Comparison of ENCODE assay signal across 8 cellular contexts in the genomic region with DNA sequence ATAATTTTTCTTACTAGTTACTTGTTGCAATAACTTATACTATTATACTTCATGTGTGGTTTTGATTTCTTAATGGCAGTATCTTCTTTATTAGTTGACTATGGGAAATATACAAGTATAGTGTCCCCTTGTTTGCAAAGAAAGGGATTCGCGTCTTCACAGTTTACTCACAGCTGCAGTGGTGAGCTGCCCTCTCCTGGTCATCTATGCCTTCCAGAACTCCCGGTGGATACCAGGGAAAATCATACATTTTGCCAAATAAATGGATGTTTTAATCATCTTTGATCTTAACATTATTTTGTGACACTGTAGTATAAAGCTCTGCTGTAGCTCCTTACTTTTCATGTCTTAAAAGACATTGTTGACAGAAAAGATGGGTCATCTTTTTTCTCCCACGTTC.
DNase-seq lines count a peak whose midpoint lies in the region; ATAC-seq and TF ChIP-seq lines count a peak whose summit lies in the region.

No MANE protein-coding gene starts in this region.

- H3K4me1 ChIP-seq in left ventricle myocardium inferior (no peaks in the 10 kb centered on the region), right cardiac atrium (ENCODE audit: control insufficient read depth, insufficient read depth, low read length) (no peaks in the 10 kb centered on the region), upper lobe of right lung (no peaks in the 10 kb centered on the region), mucosa of descending colon (ENCODE audit: low read depth) (no peaks in the 10 kb centered on the region)

- 72% methylated on average over 4 of the region's 4 CpGs for WGBS in right cardiac atrium

- intact Hi-C loops in left ventricle myocardium inferior (cut with micrococcal nuclease) (loop anchor here (10.0 kb wide), 1 partner anchor 398 kb away; no protein-coding TSS in a partner anchor), right cardiac atrium (cut with DNase I) (loop anchor here in 1 of 4 donors (10.0 kb wide), 1 partner anchor 388 kb away; no protein-coding TSS in a partner anchor), upper lobe of right lung (cut with DNase I) (no loop called here), left colon (cut with DNase I, micrococcal nuclease) (no loop called here), mucosa of descending colon (cut with DNase I, micrococcal nuclease) (no loop called here)

- no peak overlapping the region for H3K4me3 Mint-ChIP-seq in glutamatergic neuron (ENCODE audit: unreplicated experiment)
- H3K4me3 Mint-ChIP-seq in stimulated activated memory B cell treated with anti-CD40 and anti-IgM and Interleukin-4, amounts not matched to agents 10 μg/mL and 1 μg/mL and 100 μg/mL, for 72 hours = no peak overlapping the region

- no peak for ATAC-seq in right cardiac atrium
- ATAC-seq in SK-N-SH treated with all-trans-retinoic acid at 6 μM for 48 hours = peak; percentile 79
- ATAC-seq in upper lobe of right lung = no peak
- ATAC-seq in left colon = no peak
- no peak for ATAC-seq in mucosa of descending colon
- ATAC-seq in stimulated activated memory B cell treated with anti-CD40 and anti-IgM and Interleukin-4, amounts not matched to agents 10 μg/mL and 1 μg/mL and 100 μg/mL, for 72 hours = no peak

- H3K27me3 ChIP-seq in left ventricle myocardium inferior (ENCODE audit: low read depth) = no peaks in the 10 kb centered on the region
- no peaks in the 10 kb centered on the region for H3K27me3 ChIP-seq in right cardiac atrium (ENCODE audit: control insufficient read depth, insufficient read depth)
- no peaks in the 10 kb centered on the region for H3K27me3 ChIP-seq in upper lobe of right lung

- peaks cover 4% of the 10 kb centered on the region for H3K9me3 Mint-ChIP-seq in glutamatergic neuron (ENCODE audit: unreplicated experiment)
- H3K9me3 Mint-ChIP-seq in stimulated activated memory B cell treated with anti-CD40 and anti-IgM and Interleukin-4, amounts not matched to agents 10 μg/mL and 1 μg/mL and 100 μg/mL, for 72 hours = no peaks in the 10 kb centered on the region

- H3K4me3 ChIP-seq in left ventricle myocardium inferior = no peak overlapping the region
- H3K4me3 ChIP-seq in right cardiac atrium (ENCODE audit: low read length) = no peak overlapping the region
- no peak overlapping the region for H3K4me3 ChIP-seq in upper lobe of right lung
- no peak overlapping the region for H3K4me3 ChIP-seq in mucosa of descending colon

- TF ChIP-seq CTCF in left ventricle myocardium inferior (IDR thresholded peaks at IDR 0.05; ENCODE audit: borderline replicate concordance) (peak; percentile 58), glutamatergic neuron (IDR thresholded peaks at IDR 0.05; ENCODE audit: partially characterized antibody, unreplicated experiment) (peak; percentile 18), upper lobe of right lung (IDR thresholded peaks at IDR 0.05) (peak; percentile 17), mucosa of descending colon (IDR thresholded peaks at IDR 0.05) (no peak)

- H3K27me3 Mint-ChIP-seq in glutamatergic neuron (ENCODE audit: unreplicated experiment) = peaks cover 2% of the 10 kb centered on the region
- no peaks in the 10 kb centered on the region for H3K27me3 Mint-ChIP-seq in stimulated activated memory B cell treated with anti-CD40 and anti-IgM and Interleukin-4, amounts not matched to agents 10 μg/mL and 1 μg/mL and 100 μg/mL, for 72 hours

- H3K36me3 Mint-ChIP-seq in glutamatergic neuron (ENCODE audit: unreplicated experiment) = no peaks in the 10 kb centered on the region
- peaks cover 46% of the 10 kb centered on the region for H3K36me3 Mint-ChIP-seq in stimulated activated memory B cell treated with anti-CD40 and anti-IgM and Interleukin-4, amounts not matched to agents 10 μg/mL and 1 μg/mL and 100 μg/mL, for 72 hours

- no peak overlapping the region for H3K27ac ChIP-seq in left ventricle myocardium inferior (replicated peaks)
- no peak overlapping the region for H3K27ac ChIP-seq in right cardiac atrium (ENCODE audit: low read length)
- H3K27ac ChIP-seq in upper lobe of right lung = no peak overlapping the region

- no peaks in the 10 kb centered on the region for H3K9me3 ChIP-seq in left ventricle myocardium inferior (replicated peaks)
- H3K9me3 ChIP-seq in right cardiac atrium (ENCODE audit: control insufficient read depth, low read length) = no peaks in the 10 kb centered on the region
- H3K9me3 ChIP-seq in upper lobe of right lung = no peaks in the 10 kb centered on the region
- no peaks in the 10 kb centered on the region for H3K9me3 ChIP-seq in mucosa of descending colon

- peaks cover 20% of the 10 kb centered on the region for H3K4me1 Mint-ChIP-seq in glutamatergic neuron (ENCODE audit: low read depth, unreplicated experiment)
- H3K4me1 Mint-ChIP-seq in stimulated activated memory B cell treated with anti-CD40 and anti-IgM and Interleukin-4, amounts not matched to agents 10 μg/mL and 1 μg/mL and 100 μg/mL, for 72 hours = peaks cover 46% of the 10 kb centered on the region

- no peaks in the 10 kb centered on the region for H3K36me3 ChIP-seq in left ventricle myocardium inferior
- H3K36me3 ChIP-seq in upper lobe of right lung = no peaks in the 10 kb centered on the region
- no peaks in the 10 kb centered on the region for H3K36me3 ChIP-seq in mucosa of descending colon (ENCODE audit: low read depth)

- H3K27ac Mint-ChIP-seq in glutamatergic neuron (ENCODE audit: unreplicated experiment) = no peak overlapping the region
- H3K27ac Mint-ChIP-seq in stimulated activated memory B cell treated with anti-CD40 and anti-IgM and Interleukin-4, amounts not matched to agents 10 μg/mL and 1 μg/mL and 100 μg/mL, for 72 hours = no peak overlapping the region

- DNase-seq in left ventricle myocardium inferior (no peak), right cardiac atrium (no peak), glutamatergic neuron (peak; percentile 34), upper lobe of right lung (no peak), left colon (no peak), mucosa of descending colon (no peak)

TF ChIP-seq in SK-N-SH treated with all-trans-retinoic acid at 6 μM for 48 hours, 23 proteins besides CTCF, POLR2A, EP300 and RAD21 (continues in another document):
- no peak for TF ChIP-seq ARNTL (CRISPR knock-in tag; IDR thresholded peaks at IDR 0.05; ENCODE audit: borderline replicate concordance, low read depth)
- TF ChIP-seq ESRRG (CRISPR knock-in tag; IDR thresholded peaks at IDR 0.05) = no peak
- no peak for TF ChIP-seq SNAI2 (CRISPR knock-in tag; IDR thresholded peaks at IDR 0.05)
- no peak for TF ChIP-seq TCF4 (CRISPR knock-in tag; IDR thresholded peaks at IDR 0.05; ENCODE audit: borderline replicate concordance)
- TF ChIP-seq ZNF8 (CRISPR knock-in tag; IDR thresholded peaks at IDR 0.05) = no peak
- TF ChIP-seq, protein P1, sequence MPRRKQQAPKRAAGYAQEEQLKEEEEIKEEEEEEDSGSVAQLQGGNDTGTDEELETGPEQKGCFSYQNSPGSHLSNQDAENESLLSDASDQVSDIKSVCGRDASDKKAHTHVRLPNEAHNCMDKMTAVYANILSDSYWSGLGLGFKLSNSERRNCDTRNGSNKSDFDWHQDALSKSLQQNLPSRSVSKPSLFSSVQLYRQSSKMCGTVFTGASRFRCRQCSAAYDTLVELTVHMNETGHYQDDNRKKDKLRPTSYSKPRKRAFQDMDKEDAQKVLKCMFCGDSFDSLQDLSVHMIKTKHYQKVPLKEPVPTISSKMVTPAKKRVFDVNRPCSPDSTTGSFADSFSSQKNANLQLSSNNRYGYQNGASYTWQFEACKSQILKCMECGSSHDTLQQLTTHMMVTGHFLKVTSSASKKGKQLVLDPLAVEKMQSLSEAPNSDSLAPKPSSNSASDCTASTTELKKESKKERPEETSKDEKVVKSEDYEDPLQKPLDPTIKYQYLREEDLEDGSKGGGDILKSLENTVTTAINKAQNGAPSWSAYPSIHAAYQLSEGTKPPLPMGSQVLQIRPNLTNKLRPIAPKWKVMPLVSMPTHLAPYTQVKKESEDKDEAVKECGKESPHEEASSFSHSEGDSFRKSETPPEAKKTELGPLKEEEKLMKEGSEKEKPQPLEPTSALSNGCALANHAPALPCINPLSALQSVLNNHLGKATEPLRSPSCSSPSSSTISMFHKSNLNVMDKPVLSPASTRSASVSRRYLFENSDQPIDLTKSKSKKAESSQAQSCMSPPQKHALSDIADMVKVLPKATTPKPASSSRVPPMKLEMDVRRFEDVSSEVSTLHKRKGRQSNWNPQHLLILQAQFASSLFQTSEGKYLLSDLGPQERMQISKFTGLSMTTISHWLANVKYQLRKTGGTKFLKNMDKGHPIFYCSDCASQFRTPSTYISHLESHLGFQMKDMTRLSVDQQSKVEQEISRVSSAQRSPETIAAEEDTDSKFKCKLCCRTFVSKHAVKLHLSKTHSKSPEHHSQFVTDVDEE (CRISPR knock-in tag; IDR thresholded peaks at IDR 0.05) = no peak
- TF ChIP-seq CSDC2 (CRISPR knock-in tag; IDR thresholded peaks at IDR 0.05) = no peak
- TF ChIP-seq GLIS3 (CRISPR knock-in tag; IDR thresholded peaks at IDR 0.05) = no peak
- no peak for TF ChIP-seq RARB (CRISPR knock-in tag; IDR thresholded peaks at IDR 0.05)
- TF ChIP-seq ZFP30 (CRISPR knock-in tag; IDR thresholded peaks at IDR 0.05) = no peak
- no peak for TF ChIP-seq ZNF70 (CRISPR knock-in tag; IDR thresholded peaks at IDR 0.05)
- TF ChIP-seq, protein P2, sequence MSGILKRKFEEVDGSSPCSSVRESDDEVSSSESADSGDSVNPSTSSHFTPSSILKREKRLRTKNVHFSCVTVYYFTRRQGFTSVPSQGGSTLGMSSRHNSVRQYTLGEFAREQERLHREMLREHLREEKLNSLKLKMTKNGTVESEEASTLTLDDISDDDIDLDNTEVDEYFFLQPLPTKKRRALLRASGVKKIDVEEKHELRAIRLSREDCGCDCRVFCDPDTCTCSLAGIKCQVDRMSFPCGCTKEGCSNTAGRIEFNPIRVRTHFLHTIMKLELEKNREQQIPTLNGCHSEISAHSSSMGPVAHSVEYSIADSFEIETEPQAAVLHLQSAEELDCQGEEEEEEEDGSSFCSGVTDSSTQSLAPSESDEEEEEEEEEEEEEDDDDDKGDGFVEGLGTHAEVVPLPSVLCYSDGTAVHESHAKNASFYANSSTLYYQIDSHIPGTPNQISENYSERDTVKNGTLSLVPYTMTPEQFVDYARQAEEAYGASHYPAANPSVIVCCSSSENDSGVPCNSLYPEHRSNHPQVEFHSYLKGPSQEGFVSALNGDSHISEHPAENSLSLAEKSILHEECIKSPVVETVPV (CRISPR knock-in tag; IDR thresholded peaks at IDR 0.05) = no peak
- TF ChIP-seq ISL1 (CRISPR knock-in tag; IDR thresholded peaks at IDR 0.05) = no peak
- no peak for TF ChIP-seq ZFP3 (CRISPR knock-in tag; IDR thresholded peaks at IDR 0.05)
